ENCODE assay signal across 23 cellular contexts in genomic region chr6:11076540-11076939, GRCh38.
"Had no signal": no experiment of that assay in that cellular context is flagged by ENCODE, and none has a peak within 500 bp of the region (broad histone marks: within the 10 kb centered on the region; RNA-seq: fewer than 3 reads in every experiment).

No MANE protein-coding gene starts in this region.

- H3K27me3 ChIP-seq: cardiac muscle cell, heart left ventricle, left lung, sigmoid colon, transverse colon had no signal

- H3K9me3 ChIP-seq: heart left ventricle, left lung, sigmoid colon, transverse colon had no signal

- ATAC-seq: activated naive CD8-positive, alpha-beta T cell treated with anti-CD3 and anti-CD28 coated beads, Interleukin-2, amount 50 U/mL, for 24 hours; heart left ventricle; left lung; naive thymus-derived CD8-positive, alpha-beta T cell; stimulated activated naive B cell treated with anti-CD40 and anti-IgM and Interleukin-4, amounts not matched to agents 10 μg/mL and 1 μg/mL and 100 μg/mL, for 72 hours had no signal

- H3K4me2 ChIP-seq: smooth muscle cell had no signal

- H3K27ac ChIP-seq: cardiac muscle cell, epithelial cell of prostate, heart left ventricle, left lung, sigmoid colon, transverse colon had no signal

- H3K4me1 ChIP-seq: heart left ventricle, left lung, sigmoid colon, transverse colon had no signal

- H3K36me3 ChIP-seq: cardiac muscle cell, heart left ventricle, left lung, sigmoid colon, transverse colon had no signal

- H3K4me3 ChIP-seq: cardiac muscle cell, heart left ventricle, left lung, lung, sigmoid colon, smooth muscle cell, transverse colon had no signal

- DNase-seq: activated CD4-positive, alpha-beta memory T cell treated with anti-CD3 and anti-CD28 coated beads for 36 hours; activated CD4-positive, alpha-beta T cell treated with anti-CD3 and anti-CD28 coated beads for 4 hours; activated CD4-positive, CD25-positive, alpha-beta regulatory T cell; activated gamma-delta T cell; activated naive CD4-positive, alpha-beta T cell treated with anti-CD3 and anti-CD28 coated beads, Interleukin-2, amount 50 U/mL, for 16 hours; activated naive CD8-positive, alpha-beta T cell treated with anti-CD3 and anti-CD28 coated beads, Interleukin-2, amount 50 U/mL, for 24 hours; activated T-cell treated with anti-CD3 and anti-CD28 coated beads for 4 hours; cortex of kidney; endodermal cell; heart left ventricle; kidney; left lung; naive thymus-derived CD8-positive, alpha-beta T cell; retina; sigmoid colon; stimulated activated CD4-positive, alpha-beta T cell treated with anti-CD3 and anti-CD28 coated beads, Interleukin-15, amount 100 ng/mL, for 24 hours; stimulated activated CD8-positive, alpha-beta memory T cell treated with anti-CD3 and anti-CD28 coated beads, Interleukin-4, amount 100 ng/mL, for 48 hours; stimulated activated naive B cell treated with anti-CD40 and anti-IgM and Interleukin-4, amounts not matched to agents 10 μg/mL and 1 μg/mL and 100 μg/mL, for 72 hours; transverse colon had no signal
